Comparison of ENCODE assay signal across 1 cellular context in the genomic region with DNA sequence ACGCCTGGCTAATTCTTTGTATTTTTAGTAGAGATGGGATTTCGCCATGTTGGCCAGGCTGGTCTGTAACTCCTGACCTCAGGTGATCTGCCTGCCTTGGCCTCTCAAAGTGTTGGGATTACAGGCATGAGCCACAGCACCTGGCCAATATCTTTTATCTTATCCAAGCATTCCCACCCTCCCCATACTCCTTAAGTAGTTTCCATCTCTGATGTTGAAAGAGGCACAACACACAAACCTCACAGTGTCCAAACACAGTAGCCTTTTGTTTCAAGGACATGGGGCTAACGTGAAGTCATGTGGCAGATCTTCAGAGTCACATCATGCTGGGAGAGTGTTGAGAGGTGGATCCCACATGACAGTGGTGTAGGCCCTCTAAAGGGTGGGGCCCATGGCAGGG. TPM values are rescaled to one million over a fixed set of nuclear protein-coding genes. Genes with fewer than 3 reads are reported as not detected.
"Had no signal": no experiment of that assay in that cellular context is flagged by ENCODE, and none has a peak within 500 bp of the region (broad histone marks: within the 10 kb centered on the region; RNA-seq: fewer than 3 reads in every experiment).

No MANE protein-coding gene starts in this region.

RNA-seq across cellular contexts. Expression of a gene that starts 10.8 kb away (rescaled TPM):
- total RNA-seq: T-helper 17 cell had no signal
